1 cellular context compared by ENCODE assay signal in the genomic region with DNA sequence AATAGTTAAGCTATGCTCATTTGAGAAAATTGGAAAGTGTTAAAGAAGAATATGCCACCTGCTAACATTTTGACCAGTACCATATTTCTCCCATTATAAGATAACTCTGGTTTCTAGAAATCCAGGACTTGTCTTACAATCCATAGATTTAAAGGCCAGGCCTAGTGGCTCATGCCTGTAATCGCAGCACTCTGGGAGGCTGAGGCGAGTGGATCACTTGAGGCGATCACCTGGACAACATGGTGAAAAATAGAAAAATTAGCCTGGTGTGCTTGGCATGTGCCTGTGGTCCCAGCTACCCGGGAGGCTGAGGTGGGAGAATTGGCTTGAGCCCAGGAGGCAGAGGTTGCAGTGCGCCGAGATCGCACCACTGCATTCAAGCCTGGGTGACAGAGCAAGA.
TF ChIP-seq lines count a peak whose summit lies in the region.

No MANE protein-coding gene starts in this region.

TF ChIP-seq in HCT116, 20 proteins besides CTCF, POLR2A, EP300 and RAD21 (continued from another document):
- TF ChIP-seq, protein P1, sequence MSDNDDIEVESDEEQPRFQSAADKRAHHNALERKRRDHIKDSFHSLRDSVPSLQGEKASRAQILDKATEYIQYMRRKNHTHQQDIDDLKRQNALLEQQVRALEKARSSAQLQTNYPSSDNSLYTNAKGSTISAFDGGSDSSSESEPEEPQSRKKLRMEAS (IDR thresholded peaks at IDR 0.05): no peak
- TF ChIP-seq CEBPB (IDR thresholded peaks at IDR 0.05; ENCODE audit: low read depth) (no peak), POLR2AphosphoS5 (IDR thresholded peaks at IDR 0.05; ENCODE audit: low read depth, low read length) (no peak), YY1 (IDR thresholded peaks at IDR 0.05; ENCODE audit: extremely low read depth, insufficient replicate concordance, low read depth, low read length) (no peak), EGR1 (IDR thresholded peaks at IDR 0.05; ENCODE audit: low read depth) (no peak), ZNF274 (IDR thresholded peaks at IDR 0.05; ENCODE audit: low read depth, low read length) (no peak), FOSL1 (IDR thresholded peaks at IDR 0.05; ENCODE audit: low read depth) (no peak), EZH2 (IDR thresholded peaks at IDR 0.05) (no peak), EZH2phosphoT487 (IDR thresholded peaks at IDR 0.05; ENCODE audit: borderline replicate concordance) (no peak), SP1 (IDR thresholded peaks at IDR 0.05; ENCODE audit: low read depth) (no peak)
- TF ChIP-seq, protein P2, sequence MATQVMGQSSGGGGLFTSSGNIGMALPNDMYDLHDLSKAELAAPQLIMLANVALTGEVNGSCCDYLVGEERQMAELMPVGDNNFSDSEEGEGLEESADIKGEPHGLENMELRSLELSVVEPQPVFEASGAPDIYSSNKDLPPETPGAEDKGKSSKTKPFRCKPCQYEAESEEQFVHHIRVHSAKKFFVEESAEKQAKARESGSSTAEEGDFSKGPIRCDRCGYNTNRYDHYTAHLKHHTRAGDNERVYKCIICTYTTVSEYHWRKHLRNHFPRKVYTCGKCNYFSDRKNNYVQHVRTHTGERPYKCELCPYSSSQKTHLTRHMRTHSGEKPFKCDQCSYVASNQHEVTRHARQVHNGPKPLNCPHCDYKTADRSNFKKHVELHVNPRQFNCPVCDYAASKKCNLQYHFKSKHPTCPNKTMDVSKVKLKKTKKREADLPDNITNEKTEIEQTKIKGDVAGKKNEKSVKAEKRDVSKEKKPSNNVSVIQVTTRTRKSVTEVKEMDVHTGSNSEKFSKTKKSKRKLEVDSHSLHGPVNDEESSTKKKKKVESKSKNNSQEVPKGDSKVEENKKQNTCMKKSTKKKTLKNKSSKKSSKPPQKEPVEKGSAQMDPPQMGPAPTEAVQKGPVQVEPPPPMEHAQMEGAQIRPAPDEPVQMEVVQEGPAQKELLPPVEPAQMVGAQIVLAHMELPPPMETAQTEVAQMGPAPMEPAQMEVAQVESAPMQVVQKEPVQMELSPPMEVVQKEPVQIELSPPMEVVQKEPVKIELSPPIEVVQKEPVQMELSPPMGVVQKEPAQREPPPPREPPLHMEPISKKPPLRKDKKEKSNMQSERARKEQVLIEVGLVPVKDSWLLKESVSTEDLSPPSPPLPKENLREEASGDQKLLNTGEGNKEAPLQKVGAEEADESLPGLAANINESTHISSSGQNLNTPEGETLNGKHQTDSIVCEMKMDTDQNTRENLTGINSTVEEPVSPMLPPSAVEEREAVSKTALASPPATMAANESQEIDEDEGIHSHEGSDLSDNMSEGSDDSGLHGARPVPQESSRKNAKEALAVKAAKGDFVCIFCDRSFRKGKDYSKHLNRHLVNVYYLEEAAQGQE (IDR thresholded peaks at IDR 0.05; ENCODE audit: low read depth): no peak
- TF ChIP-seq, protein P3, sequence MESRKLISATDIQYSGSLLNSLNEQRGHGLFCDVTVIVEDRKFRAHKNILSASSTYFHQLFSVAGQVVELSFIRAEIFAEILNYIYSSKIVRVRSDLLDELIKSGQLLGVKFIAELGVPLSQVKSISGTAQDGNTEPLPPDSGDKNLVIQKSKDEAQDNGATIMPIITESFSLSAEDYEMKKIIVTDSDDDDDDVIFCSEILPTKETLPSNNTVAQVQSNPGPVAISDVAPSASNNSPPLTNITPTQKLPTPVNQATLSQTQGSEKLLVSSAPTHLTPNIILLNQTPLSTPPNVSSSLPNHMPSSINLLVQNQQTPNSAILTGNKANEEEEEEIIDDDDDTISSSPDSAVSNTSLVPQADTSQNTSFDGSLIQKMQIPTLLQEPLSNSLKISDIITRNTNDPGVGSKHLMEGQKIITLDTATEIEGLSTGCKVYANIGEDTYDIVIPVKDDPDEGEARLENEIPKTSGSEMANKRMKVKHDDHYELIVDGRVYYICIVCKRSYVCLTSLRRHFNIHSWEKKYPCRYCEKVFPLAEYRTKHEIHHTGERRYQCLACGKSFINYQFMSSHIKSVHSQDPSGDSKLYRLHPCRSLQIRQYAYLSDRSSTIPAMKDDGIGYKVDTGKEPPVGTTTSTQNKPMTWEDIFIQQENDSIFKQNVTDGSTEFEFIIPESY (IDR thresholded peaks at IDR 0.05; ENCODE audit: extremely low read depth, insufficient replicate concordance, low read length): no peak
